In genomic region chr14:65948302-65948701, GRCh38 we compare ENCODE assay signal across 2 cellular contexts.
TF ChIP-seq lines count a peak whose summit lies in the region.

No MANE protein-coding gene starts in this region.

TF ChIP-seq in HepG2, 621 proteins besides CTCF, POLR2A, EP300 and RAD21 (continued from another document and continues in another):
- TF ChIP-seq ATRX (CRISPR knock-in tag; IDR thresholded peaks at IDR 0.05; ENCODE audit: borderline replicate concordance) (no peak), ZHX2 (IDR thresholded peaks at IDR 0.05; ENCODE audit: low read depth) (no peak), ZHX2 (CRISPR knock-in tag; IDR thresholded peaks at IDR 0.05; ENCODE audit: borderline replicate concordance) (no peak), SKIL (CRISPR knock-in tag; IDR thresholded peaks at IDR 0.05; ENCODE audit: borderline replicate concordance) (no peak), NFATC3 (CRISPR knock-in tag; IDR thresholded peaks at IDR 0.05) (no peak), ZSCAN25 (CRISPR knock-in tag; IDR thresholded peaks at IDR 0.05) (no peak), HMGXB3 (CRISPR knock-in tag; IDR thresholded peaks at IDR 0.05; ENCODE audit: borderline replicate concordance) (no peak), HNRNPLL (IDR thresholded peaks at IDR 0.05; ENCODE audit: low read depth, low read length, poor library complexity, severe bottlenecking) (no peak)

TF ChIP-seq in H1, 55 proteins besides CTCF, POLR2A, EP300 and RAD21 (continued from another document):
- no peak for TF ChIP-seq TAF7 (optimal IDR thresholded peaks at IDR 0.05; ENCODE audit: borderline replicate concordance, low read depth, low read length)
- no peak for TF ChIP-seq CREB1 (IDR thresholded peaks at IDR 0.05)
- TF ChIP-seq HDAC2 (IDR thresholded peaks at IDR 0.05; ENCODE audit: borderline replicate concordance in 1 of 2, low read depth in 2 of 2, low read length in 2 of 2), result no peak
